ENCODE assay signal across 8 cellular contexts in genomic region chr1:36088265-36088576, GRCh38. TPM values are rescaled to one million over a fixed set of nuclear protein-coding genes. Genes with fewer than 3 reads are reported as not detected.
DNase-seq lines count a peak whose midpoint lies in the region; ATAC-seq, FAIRE-seq and TF ChIP-seq lines count a peak whose summit lies in the region.

No MANE protein-coding gene starts in this region.

- FAIRE-seq in GM12878 (lab: Jason Lieb, UNC): no peak

- RAD21 ChIA-PET in GM12878 (lab: Charles Lee; ENCODE audit: unreplicated experiment): no interaction called here

- CTCF ChIA-PET in GM12878 (lab: Yijun Ruan, JAX): no interaction called here

- peak; percentile 10 for ATAC-seq in HG02763 (IDR thresholded peaks at IDR 0.05; ENCODE audit: unreplicated experiment)
- ATAC-seq in GM12878: peak; percentile 39
- no peak for ATAC-seq in HG02610 (IDR thresholded peaks at IDR 0.05; ENCODE audit: unreplicated experiment)
- no peak for ATAC-seq in HG02840 (IDR thresholded peaks at IDR 0.05; ENCODE audit: low FRiP score, unreplicated experiment)

- H3K9me3 ChIP-seq in GM12878 (replicated peaks; ENCODE audit: control insufficient read depth, insufficient read depth, low read length): no peaks in the 10 kb centered on the region
- no peaks in the 10 kb centered on the region for H3K9me3 ChIP-seq in mesenchymal stem cell (ENCODE audit: control insufficient read depth, low read length)

- H4K8ac ChIP-seq in mesenchymal stem cell (ENCODE audit: low read length): peak overlapping the region; percentile 93

- TF ChIP-seq CTCF in GM12878 (IDR thresholded peaks at IDR 0.05 in 2 of 3, conservative IDR thresholded peaks at IDR 0.05 in 1 of 3; ENCODE audit: control insufficient read depth in 2 of 3, extremely low read depth in 1 of 3, insufficient read depth in 1 of 3, low read depth in 3 of 3, low read length in 3 of 3): no peak

- no peak for TF ChIP-seq RAD21 in GM12878 (IDR thresholded peaks at IDR 0.05; ENCODE audit: insufficient read depth, low read depth, low read length)

- H4K91ac ChIP-seq in mesenchymal stem cell (ENCODE audit: low read length): peak overlapping the region; percentile 53

- in situ Hi-C loops in GM12878 (cut with MboI): no loop called here

- H3K36me3 ChIP-seq in ACC112 (ENCODE audit: insufficient read depth, low read length) (peaks cover 16% of the 10 kb centered on the region; the same call in 1 of the 2 replicates), GM12878 (ENCODE audit: control insufficient read depth in 2 of 2, insufficient read depth in 2 of 2, low read length in 1 of 2) (peaks cover 9 to 15% of the 10 kb centered on the region in 2 experiments), mesenchymal stem cell (ENCODE audit: control insufficient read depth in 1 of 2, insufficient read depth in 2 of 2, low read depth in 1 of 2, low read length in 2 of 2) (peaks cover 25 to 26% of the 10 kb centered on the region in 2 experiments)

- H3K4me2 ChIP-seq in GM12878 (ENCODE audit: control insufficient read depth, insufficient read depth) (peak overlapping the region; percentile 78), mesenchymal stem cell (ENCODE audit: low read length, poor library complexity, severe bottlenecking) (peak overlapping the region; percentile 67)

- TF ChIP-seq POLR2A in GM12878 (IDR thresholded peaks at IDR 0.05; ENCODE audit: low read depth, low read length): no peak

- H3K14ac ChIP-seq in mesenchymal stem cell (ENCODE audit: low read length in 2 of 2): no peak overlapping the region

- H3K9ac ChIP-seq in GM12878 (ENCODE audit: control insufficient read depth, insufficient read depth, low read length) (peak overlapping the region; percentile 57; the same call in 1 of the 2 replicates), mesenchymal stem cell (ENCODE audit: low read length) (peak overlapping the region; percentile 97)

- H3K27ac ChIP-seq in ACC112 (ENCODE audit: low read depth, low read length) (peak overlapping the region; percentile 80; the same call in 1 of the 2 replicates), GM12878 (ENCODE audit: control insufficient read depth, insufficient read depth) (peak overlapping the region; percentile 38), mesenchymal stem cell (ENCODE audit: low read length, poor library complexity, severe bottlenecking) (no peak overlapping the region)

- peaks cover 18% of the 10 kb centered on the region for H3K79me1 ChIP-seq in mesenchymal stem cell (replicated peaks; ENCODE audit: low read length, poor library complexity, severe bottlenecking)

- H3K4me1 ChIP-seq in ACC112 (ENCODE audit: control insufficient read depth, insufficient read depth, low read length, unreplicated experiment) (peaks cover 11% of the 10 kb centered on the region), GM12878 (ENCODE audit: control insufficient read depth, insufficient read depth, low read length) (no peaks in the 10 kb centered on the region; the same call in 1 of the 2 replicates), mesenchymal stem cell (ENCODE audit: control insufficient read depth, insufficient read depth, low read depth, low read length) (peaks cover 35% of the 10 kb centered on the region)

- BruUV-seq in GM12878 (replicated peaks; lab: Mats Ljungman, UMichigan): no TSS peak

- no peak overlapping the region for H2BK15ac ChIP-seq in mesenchymal stem cell (ENCODE audit: low read depth, poor library complexity, severe bottlenecking)

- H3K27me3 ChIP-seq in ACC112 (ENCODE audit: insufficient read depth, low read length) (no peaks in the 10 kb centered on the region), GM12878 (replicated peaks in 1 of 2; ENCODE audit: control insufficient read depth in 2 of 2, insufficient read depth in 2 of 2, low read length in 1 of 2) (no peaks in the 10 kb centered on the region; a peak in 1 of 4 replicates), mesenchymal stem cell (ENCODE audit: control insufficient read depth in 1 of 2, insufficient read depth in 1 of 2, low read length in 2 of 2) (peaks cover 0 to 16% of the 10 kb centered on the region in 2 experiments)

- no peak overlapping the region for H3K23ac ChIP-seq in mesenchymal stem cell (ENCODE audit: low read length in 2 of 2)

- H2BK5ac ChIP-seq in mesenchymal stem cell (ENCODE audit: low read depth, low read length, poor library complexity, severe bottlenecking): no peak overlapping the region

- H3K18ac ChIP-seq in mesenchymal stem cell (ENCODE audit: low read depth in 1 of 2, low read length in 2 of 2): peak overlapping the region in 1 of 2 experiments; percentile 83

- DNase-seq in GM12878 (ENCODE audit: low read depth, low spot score): no peak
- no peak for DNase-seq in mesenchymal stem cell
- DNase-seq in hippocampal formation (lab: John Stamatoyannopoulos, UW): no peak
- DNase-seq in activated CD4-positive, CD25-positive, alpha-beta regulatory T cell treated with anti-CD3 and anti-CD28 coated beads, Interleukin-2, amount 50 U/mL, for 72 hours: no peak

- peak overlapping the region in 1 of 2 experiments; percentile 29 for H2BK12ac ChIP-seq in mesenchymal stem cell (ENCODE audit: low read length in 2 of 2)

- POLR2A ChIA-PET in GM12878 (lab: Charles Lee): interaction anchor here (1.1 kb wide), 1 partner anchor 136 kb away, joined by 3 read pairs; the partner anchor contains the start of gene THRAP3

- H4K20me1 ChIP-seq in GM12878 (ENCODE audit: control insufficient read depth, insufficient read depth): no peaks in the 10 kb centered on the region

- H2BK120ac ChIP-seq in mesenchymal stem cell (ENCODE audit: low read depth, low read length): no peak overlapping the region

- H3K4me3 ChIP-seq in ACC112 (ENCODE audit: low read depth, low read length): peak overlapping the region; percentile 99
- H3K4me3 ChIP-seq in GM12878: peak overlapping the region; percentile 70
- peak overlapping the region; percentile 47 to 97 for H3K4me3 ChIP-seq in mesenchymal stem cell (ENCODE audit: insufficient read depth in 1 of 2, low read depth in 1 of 2, low read length in 2 of 2)

- peak overlapping the region in 1 of 2 experiments; percentile 71 for H3K4ac ChIP-seq in mesenchymal stem cell (ENCODE audit: low read depth in 1 of 2, low read length in 2 of 2)

- H2AFZ ChIP-seq in ACC112 (ENCODE audit: low read length, unreplicated experiment) (peak overlapping the region; percentile 98), GM12878 (ENCODE audit: control insufficient read depth, low read depth, low read length) (peak overlapping the region; percentile 88), mesenchymal stem cell (ENCODE audit: low read depth, low read length) (peak overlapping the region; percentile 99)

- no peak for TF ChIP-seq EP300 in GM12878 (IDR thresholded peaks at IDR 0.05; ENCODE audit: borderline replicate concordance in 1 of 2, control insufficient read depth in 1 of 2, low read depth in 2 of 2, low read length in 2 of 2)

- intact Hi-C loops in GM12878 (cut with micrococcal nuclease; ENCODE audit: unreplicated experiment): loop anchor here (2.0 to 10.0 kb wide), 3 partner anchors 157 to 231 kb away; partner anchors contain the start of genes AGO1 and AGO3

- 23% methylated on average over 8 of the region's 8 CpGs for WGBS in GM12878 (ENCODE audit: insufficient coverage, insufficient replicate concordance, low lambda C conversion rate, missing lambda C conversion rate)
- 65% methylated on average over 8 of the region's 8 CpGs for WGBS in mesenchymal stem cell

- SMC1A ChIA-PET in GM12878 (lab: Charles Lee; ENCODE audit: uncharacterized antibody, unreplicated experiment): no interaction called here

- peaks cover 43% of the 10 kb centered on the region for H3K79me2 ChIP-seq in ACC112 (ENCODE audit: control insufficient read depth, insufficient read depth, low read length, unreplicated experiment)
- H3K79me2 ChIP-seq in GM12878 (ENCODE audit: control insufficient read depth, insufficient read depth, low read length): peaks cover 20% of the 10 kb centered on the region

- no peak overlapping the region for H2AK5ac ChIP-seq in mesenchymal stem cell (ENCODE audit: low read length, severe bottlenecking)

RNA-seq across cellular contexts. Expression of gene ADPRS, which starts 0.5 kb away (rescaled TPM):
- 12.4 and 14.1 TPM in 2 replicates for total RNA-seq in GM12878 (2013; cell fraction: nucleolus; rRNA removed)
- total RNA-seq in GM12878 (2014; rRNA removed) (49.2 and 52.1 TPM in 2 replicates), GM12878 (2014; rRNA removed; fragmentation: Illumina TruSeq; extraction: Trizol) (22.7 and 25.2 TPM in 2 replicates), GM12878 (2021) (35.7 and 37.3 TPM in 2 replicates)
- 15.0 TPM for polyA plus RNA-seq in GM12878 (2011; ENCODE audit: low read depth)
- polyA plus RNA-seq in GM12878 (2011; rRNA removed) (36.5 and 57.6 TPM in 2 replicates), GM12878 (2014; fragmentation: Illumina TruSeq; extraction: Trizol) (14.2 and 23.8 TPM in 2 replicates), GM12878 (2014; fragmentation: Nextera tagmentation; extraction: Ambion mirVana) (10 to 100 TPM in 1 of 2 experiments, 1 to 10 TPM in 1; 7.6 to 12.1 TPM), GM12878 (2014; rRNA removed) (40.8 and 44.3 TPM in 2 replicates), GM12878 (2016; fragmentation: Nextera tagmentation; extraction: Ambion mirVana) (10 to 100 TPM; 48.7 to 57.5 TPM)
- 75.5 and 77.1 TPM in 2 replicates for polyA plus RNA-seq in GM12878 (2011; cell fraction: cytosol; rRNA removed)
- 37.1 and 46.9 TPM in 2 replicates for polyA plus RNA-seq in GM12878 (2011; cell fraction: nucleus; rRNA removed)
- polyA plus RNA-seq in GM12878 (2012): 28.8 and 35.1 TPM in 2 replicates
- 31.7 and 44.2 TPM in 2 replicates for polyA minus RNA-seq in GM12878 (2011; rRNA and poly(A)+ RNA removed)
- polyA minus RNA-seq in GM12878 (2011; cell fraction: cytosol; rRNA and poly(A)+ RNA removed): 14.8 and 16.5 TPM in 2 replicates
- 6.0 and 10.7 TPM in 2 replicates for polyA minus RNA-seq in GM12878 (2011; cell fraction: nucleus; rRNA and poly(A)+ RNA removed)
- 15.5 TPM for polyA plus RNA-seq in mesenchymal stem cell (2013, experiment 1 of 2)
- 16.6 TPM for polyA plus RNA-seq in mesenchymal stem cell (2013, experiment 2 of 2)

RNA-seq across cellular contexts. Expression of gene TEKT2, which starts 4.3 kb away (rescaled TPM):
- total RNA-seq in GM12878 (2013; cell fraction: nucleolus; rRNA removed): 0.67 TPM in 1 of 2 replicates, not detected in the other
- total RNA-seq in GM12878 (2014; rRNA removed) (not detected in 2 replicates), GM12878 (2014; rRNA removed; fragmentation: Illumina TruSeq; extraction: Trizol) (not detected in 2 replicates), GM12878 (2021) (not detected in 2 replicates)
- polyA plus RNA-seq in GM12878 (2011; ENCODE audit: low read depth): not detected
- polyA plus RNA-seq in GM12878 (2011; rRNA removed) (0.07 TPM in 1 of 2 replicates, not detected in the other), GM12878 (2014; fragmentation: Illumina TruSeq; extraction: Trizol) (not detected in 2 replicates), GM12878 (2014; fragmentation: Nextera tagmentation; extraction: Ambion mirVana) (not detected), GM12878 (2014; rRNA removed) (not detected in 2 replicates), GM12878 (2016; fragmentation: Nextera tagmentation; extraction: Ambion mirVana) (under 1 TPM in 1 of 2 experiments, not detected in 1; 0.13 TPM)
- 0.12 TPM in 1 of 2 replicates, not detected in the other for polyA plus RNA-seq in GM12878 (2011; cell fraction: cytosol; rRNA removed)
- polyA plus RNA-seq in GM12878 (2011; cell fraction: nucleus; rRNA removed): 0.21 TPM in 1 of 2 replicates, not detected in the other
- polyA plus RNA-seq in GM12878 (2012): 0.27 and 0.31 TPM in 2 replicates
- not detected in 2 replicates for polyA minus RNA-seq in GM12878 (2011; rRNA and poly(A)+ RNA removed)
- polyA minus RNA-seq in GM12878 (2011; cell fraction: cytosol; rRNA and poly(A)+ RNA removed): not detected in 2 replicates
- polyA minus RNA-seq in GM12878 (2011; cell fraction: nucleus; rRNA and poly(A)+ RNA removed): not detected in 2 replicates
- 0.23 TPM for polyA plus RNA-seq in mesenchymal stem cell (2013, experiment 1 of 2)
- polyA plus RNA-seq in mesenchymal stem cell (2013, experiment 2 of 2): 0.29 TPM

RNA-seq across cellular contexts. Expression of gene COL8A2, which starts 36.8 kb away (rescaled TPM):
- total RNA-seq in GM12878 (2013; cell fraction: nucleolus; rRNA removed): 0.10 and 0.29 TPM in 2 replicates
- 0.05 TPM in 1 of 2 replicates, not detected in the other for total RNA-seq in GM12878 (2014; rRNA removed)
- not detected in 2 replicates for total RNA-seq in GM12878 (2014; rRNA removed; fragmentation: Illumina TruSeq; extraction: Trizol)
- total RNA-seq in GM12878 (2021): 0.08 TPM in 1 of 2 replicates, not detected in the other
- polyA plus RNA-seq in GM12878 (2011; ENCODE audit: low read depth): 0.05 TPM
- polyA plus RNA-seq in GM12878 (2011; rRNA removed): not detected in 2 replicates
- polyA plus RNA-seq in GM12878 (2011; cell fraction: cytosol; rRNA removed): not detected in 2 replicates
- polyA plus RNA-seq in GM12878 (2011; cell fraction: nucleus; rRNA removed): 0.03 TPM in 1 of 2 replicates, not detected in the other
- 0.03 and 0.07 TPM in 2 replicates for polyA plus RNA-seq in GM12878 (2012)
- 0.01 TPM in 1 of 2 replicates, not detected in the other for polyA plus RNA-seq in GM12878 (2014; fragmentation: Illumina TruSeq; extraction: Trizol)
- not detected for polyA plus RNA-seq in GM12878 (2014; fragmentation: Nextera tagmentation; extraction: Ambion mirVana)
- polyA plus RNA-seq in GM12878 (2014; rRNA removed): 0.03 TPM in 1 of 2 replicates, not detected in the other
- polyA plus RNA-seq in GM12878 (2016; fragmentation: Nextera tagmentation; extraction: Ambion mirVana): not detected
- polyA minus RNA-seq in GM12878 (2011; rRNA and poly(A)+ RNA removed): not detected in 2 replicates
- polyA minus RNA-seq in GM12878 (2011; cell fraction: cytosol; rRNA and poly(A)+ RNA removed): not detected in 2 replicates
- not detected in 2 replicates for polyA minus RNA-seq in GM12878 (2011; cell fraction: nucleus; rRNA and poly(A)+ RNA removed)
- polyA plus RNA-seq in mesenchymal stem cell (2013, experiment 1 of 2): 0.25 TPM
- 0.22 TPM for polyA plus RNA-seq in mesenchymal stem cell (2013, experiment 2 of 2)

Comparison
In these comparisons a context has a peak if more than half of its experiments do, and no peak if none do; other contexts are left out.
1. ATAC-seq: peak in HG02763 (single experiment) and GM12878 (single experiment); none in HG02610 (single experiment) and HG02840 (single experiment).
2. Peak in every context shown above with its lines, with median percentiles within 50 percentile points of each other: H2AFZ ChIP-seq and H3K4me3 ChIP-seq.